ENCODE assay signal across 8 cellular contexts in the genomic region with DNA sequence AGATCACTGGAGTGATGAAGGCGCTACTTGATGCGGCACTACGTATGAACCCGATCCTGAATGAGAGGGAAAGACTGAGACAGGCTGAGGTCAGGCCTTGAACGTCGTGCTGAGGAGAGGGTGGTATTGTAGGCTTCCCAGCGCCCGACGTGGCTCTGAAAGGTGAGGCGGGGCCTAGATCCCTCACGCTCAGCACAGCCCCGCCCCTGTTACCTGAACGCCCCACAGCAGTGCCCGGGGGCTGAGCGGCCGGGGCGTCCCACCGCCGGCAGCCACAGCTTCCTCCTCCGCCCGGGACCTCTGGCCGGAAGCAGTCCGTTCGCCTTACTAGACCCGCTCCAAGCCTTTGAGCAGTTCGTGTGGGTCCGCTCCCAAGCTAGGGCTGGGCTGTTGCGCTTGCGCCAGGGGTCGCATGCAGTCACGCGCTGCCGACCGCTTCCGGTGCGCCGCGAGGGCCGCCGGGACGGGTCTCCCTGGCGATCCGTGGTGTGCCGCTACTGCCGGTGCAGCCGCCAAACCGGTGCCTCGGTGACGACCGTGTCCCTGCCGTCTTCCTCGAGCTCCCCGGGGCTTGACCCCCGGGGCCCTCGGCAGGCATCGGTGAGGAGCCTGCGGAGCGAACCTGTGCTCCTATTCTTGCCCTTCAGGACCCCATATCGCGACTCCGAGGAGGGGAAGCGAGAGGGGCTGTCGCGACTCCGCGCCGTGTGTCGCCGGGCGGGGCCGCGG. TPM values are rescaled to one million over a fixed set of nuclear protein-coding genes. Genes with fewer than 3 reads are reported as not detected.
A peak's percentile ranks its signal among the peaks of the same experiment; 100 is the strongest.
DNase-seq lines count a peak whose midpoint lies in the region; TF ChIP-seq lines count a peak whose summit lies in the region.

A gene with protein sequence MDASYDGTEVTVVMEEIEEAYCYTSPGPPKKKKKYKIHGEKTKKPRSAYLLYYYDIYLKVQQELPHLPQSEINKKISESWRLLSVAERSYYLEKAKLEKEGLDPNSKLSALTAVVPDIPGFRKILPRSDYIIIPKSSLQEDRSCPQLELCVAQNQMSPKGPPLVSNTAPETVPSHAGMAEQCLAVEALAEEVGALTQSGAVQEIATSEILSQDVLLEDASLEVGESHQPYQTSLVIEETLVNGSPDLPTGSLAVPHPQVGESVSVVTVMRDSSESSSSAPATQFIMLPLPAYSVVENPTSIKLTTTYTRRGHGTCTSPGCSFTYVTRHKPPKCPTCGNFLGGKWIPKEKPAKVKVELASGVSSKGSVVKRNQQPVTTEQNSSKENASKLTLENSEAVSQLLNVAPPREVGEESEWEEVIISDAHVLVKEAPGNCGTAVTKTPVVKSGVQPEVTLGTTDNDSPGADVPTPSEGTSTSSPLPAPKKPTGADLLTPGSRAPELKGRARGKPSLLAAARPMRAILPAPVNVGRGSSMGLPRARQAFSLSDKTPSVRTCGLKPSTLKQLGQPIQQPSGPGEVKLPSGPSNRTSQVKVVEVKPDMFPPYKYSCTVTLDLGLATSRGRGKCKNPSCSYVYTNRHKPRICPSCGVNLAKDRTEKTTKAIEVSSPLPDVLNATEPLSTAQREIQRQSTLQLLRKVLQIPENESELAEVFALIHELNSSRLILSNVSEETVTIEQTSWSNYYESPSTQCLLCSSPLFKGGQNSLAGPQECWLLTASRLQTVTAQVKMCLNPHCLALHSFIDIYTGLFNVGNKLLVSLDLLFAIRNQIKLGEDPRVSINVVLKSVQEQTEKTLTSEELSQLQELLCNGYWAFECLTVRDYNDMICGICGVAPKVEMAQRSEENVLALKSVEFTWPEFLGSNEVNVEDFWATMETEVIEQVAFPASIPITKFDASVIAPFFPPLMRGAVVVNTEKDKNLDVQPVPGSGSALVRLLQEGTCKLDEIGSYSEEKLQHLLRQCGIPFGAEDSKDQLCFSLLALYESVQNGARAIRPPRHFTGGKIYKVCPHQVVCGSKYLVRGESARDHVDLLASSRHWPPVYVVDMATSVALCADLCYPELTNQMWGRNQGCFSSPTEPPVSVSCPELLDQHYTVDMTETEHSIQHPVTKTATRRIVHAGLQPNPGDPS (N-terminal part only) (plus strand): TSS at position 479 of the 729 bp plus-strand sequence. CDS start 4,114 bp downstream, outside the sequence.
A gene (minus strand): TSS at position 394 of the 729 bp plus-strand sequence. CDS start 4,306 bp downstream, outside the sequence.

- peak within 1 kb of the TSS; percentile 96 for H3K9ac ChIP-seq in mesenchymal stem cell (ENCODE audit: low read length)

- H3K27ac ChIP-seq in effector memory CD4-positive, alpha-beta T cell (ENCODE audit: insufficient read depth, low read length, poor library complexity, severe bottlenecking): peak within 1 kb of the TSS; percentile 64
- peak within 1 kb of the TSS; percentile 85 for H3K27ac ChIP-seq in mesenchymal stem cell (ENCODE audit: low read length, poor library complexity, severe bottlenecking)

- H2AFZ ChIP-seq in mesenchymal stem cell (ENCODE audit: low read depth, low read length): peak within 1 kb of the TSS; percentile 62

- H2BK15ac ChIP-seq in mesenchymal stem cell (ENCODE audit: low read depth, poor library complexity, severe bottlenecking): peak within 1 kb of the TSS; percentile 73

- TF ChIP-seq CTCF in GM20000 (IDR thresholded peaks at IDR 0.05; ENCODE audit: extremely low read depth, missing control alignments): no peak

- peak within 1 kb of the TSS; percentile 97 to 99 for H3K18ac ChIP-seq in mesenchymal stem cell (ENCODE audit: low read depth in 1 of 2, low read length in 2 of 2)

- H3K36me3 ChIP-seq in effector memory CD4-positive, alpha-beta T cell (ENCODE audit: control insufficient read depth, insufficient read depth, low read length): peaks cover 1% of the 10 kb centered on the region
- H3K36me3 ChIP-seq in mesenchymal stem cell (ENCODE audit: control insufficient read depth in 1 of 2, insufficient read depth in 2 of 2, low read depth in 1 of 2, low read length in 2 of 2): peaks cover 5 to 33% of the 10 kb centered on the region in 2 experiments

- peak within 1 kb of the TSS; percentile 69 for H3K4me2 ChIP-seq in mesenchymal stem cell (ENCODE audit: low read length, poor library complexity, severe bottlenecking)

- peaks cover 7% of the 10 kb centered on the region for H3K79me1 ChIP-seq in mesenchymal stem cell (replicated peaks; ENCODE audit: low read length, poor library complexity, severe bottlenecking)

- H2BK120ac ChIP-seq in mesenchymal stem cell (ENCODE audit: low read depth, low read length): peak within 1 kb of the TSS; percentile 67

- WGBS in mesenchymal stem cell: under 1% methylated on average over 70 of the region's 72 CpGs

- peak within 1 kb of the TSS; percentile 93 to 98 for H3K4ac ChIP-seq in mesenchymal stem cell (ENCODE audit: low read depth in 1 of 2, low read length in 2 of 2)

- H3K14ac ChIP-seq in mesenchymal stem cell (ENCODE audit: low read length in 2 of 2): peak within 1 kb of the TSS in 1 of 2 experiments; percentile 91

- peak within 1 kb of the TSS; percentile 95 for H4K91ac ChIP-seq in mesenchymal stem cell (ENCODE audit: low read length)

- H3K4me3 ChIP-seq in effector memory CD4-positive, alpha-beta T cell (ENCODE audit: insufficient read depth, low read depth, low read length, poor library complexity, severe bottlenecking): peak within 1 kb of the TSS; percentile 75
- H3K4me3 ChIP-seq in mesenchymal stem cell (ENCODE audit: insufficient read depth in 1 of 2, low read depth in 1 of 2, low read length in 2 of 2): peak within 1 kb of the TSS; percentile 94 to 96

- H3K9me3 ChIP-seq in effector memory CD4-positive, alpha-beta T cell (ENCODE audit: control insufficient read depth, low read length): no peaks in the 10 kb centered on the region
- no peaks in the 10 kb centered on the region for H3K9me3 ChIP-seq in mesenchymal stem cell (ENCODE audit: control insufficient read depth, low read length)

- H2BK12ac ChIP-seq in mesenchymal stem cell (ENCODE audit: low read length in 2 of 2): peak within 1 kb of the TSS in 1 of 2 experiments; percentile 81

- peak within 1 kb of the TSS; percentile 57 for H2AK5ac ChIP-seq in mesenchymal stem cell (ENCODE audit: low read length, severe bottlenecking)

- peak within 1 kb of the TSS in 1 of 2 experiments; percentile 87 for H3K23ac ChIP-seq in mesenchymal stem cell (ENCODE audit: low read length in 2 of 2)

- peak within 1 kb of the TSS; percentile 75 for H2BK5ac ChIP-seq in mesenchymal stem cell (ENCODE audit: low read depth, low read length, poor library complexity, severe bottlenecking)

- peaks cover 19% of the 10 kb centered on the region for H3K4me1 ChIP-seq in effector memory CD4-positive, alpha-beta T cell (ENCODE audit: control insufficient read depth, insufficient read depth, low read length, poor library complexity, severe bottlenecking)
- peaks cover 4% of the 10 kb centered on the region for H3K4me1 ChIP-seq in mesenchymal stem cell (ENCODE audit: control insufficient read depth, insufficient read depth, low read depth, low read length)

- no peaks in the 10 kb centered on the region for H3K27me3 ChIP-seq in effector memory CD4-positive, alpha-beta T cell (replicated peaks; ENCODE audit: control insufficient read depth, insufficient read depth, low read length, poor library complexity, severe bottlenecking)
- no peaks in the 10 kb centered on the region for H3K27me3 ChIP-seq in mesenchymal stem cell (ENCODE audit: control insufficient read depth in 1 of 2, insufficient read depth in 1 of 2, low read length in 2 of 2)

- DNase-seq in COLO829 (ENCODE audit: low spot score): peak; percentile 82
- peak; percentile 95 for DNase-seq in GM20000 (ENCODE audit: low spot score)
- peak; percentile 79 for DNase-seq in HS-5 (ENCODE audit: low read depth)
- DNase-seq in NK-92 (lab: John Stamatoyannopoulos, UW; ENCODE audit: unreplicated experiment): peak; percentile 32
- DNase-seq in activated CD8-positive, alpha-beta memory T cell treated with anti-CD3 and anti-CD28 coated beads for 4 hours (ENCODE audit: low read depth in 2 of 2): peak; percentile 69 to 79
- peak; percentile 74 to 77 (median 74) for DNase-seq in effector memory CD4-positive, alpha-beta T cell
- peak; percentile 96 for DNase-seq in mesenchymal stem cell
- peak; percentile 84 for DNase-seq in stimulated activated CD8-positive, alpha-beta memory T cell treated with anti-CD3 and anti-CD28 coated beads, Interleukin-12 subunit alpha, Interleukin-12 subunit beta, amount 100 ng/mL, for 24 hours (ENCODE audit: extremely low read depth)

- H4K8ac ChIP-seq in mesenchymal stem cell (ENCODE audit: low read length): peak within 1 kb of the TSS; percentile 96

RNA-seq across cellular contexts. Expression of the first gene that starts in this region (rescaled TPM):
- polyA plus RNA-seq in mesenchymal stem cell (2013, experiment 1 of 2): 21.5 TPM
- polyA plus RNA-seq in mesenchymal stem cell (2013, experiment 2 of 2): 20.1 TPM

RNA-seq across cellular contexts. Expression of the second gene that starts in this region (rescaled TPM):
- 6.8 TPM for polyA plus RNA-seq in mesenchymal stem cell (2013, experiment 1 of 2)
- 7.4 TPM for polyA plus RNA-seq in mesenchymal stem cell (2013, experiment 2 of 2)

Comparison
In these comparisons a context has a peak if more than half of its experiments do, and no peak if none do; other contexts are left out.
1. Peak in every context shown above with its lines: DNase-seq, H3K4me3 ChIP-seq and H3K27ac ChIP-seq.
2. DNase-seq: peak in every context shown above with its lines; median percentile 96 in mesenchymal stem cell; 95 in GM20000; 84 in stimulated activated CD8-positive, alpha-beta memory T cell treated with anti-CD3 and anti-CD28 coated beads, Interleukin-12 subunit alpha, Interleukin-12 subunit beta, amount 100 ng/mL, for 24 hours; 82 in COLO829; 79 in HS-5; 74 in activated CD8-positive, alpha-beta memory T cell treated with anti-CD3 and anti-CD28 coated beads for 4 hours; 74 in effector memory CD4-positive, alpha-beta T cell; 32 in NK-92.